1 cellular context compared by ENCODE assay signal in genomic region chr16:2428787-2429036, GRCh38.
TF ChIP-seq lines count a peak whose summit lies in the region.

No MANE protein-coding gene starts in this region.

TF ChIP-seq in H1, 55 proteins besides CTCF, POLR2A, EP300 and RAD21:
- TF ChIP-seq CHD1 (IDR thresholded peaks at IDR 0.05; ENCODE audit: low read depth, low read length) = no peak
- TF ChIP-seq PHF8 (conservative IDR thresholded peaks at IDR 0.05; ENCODE audit: low read depth, low read length) = peak; percentile 53; the same call in 1 of the 2 replicates
- peak; percentile 35 for TF ChIP-seq ASH2L (IDR thresholded peaks at IDR 0.05; ENCODE audit: low read length)
- TF ChIP-seq POLR2AphosphoS5 (IDR thresholded peaks at IDR 0.05; ENCODE audit: low read depth, low read length) = peak; percentile 82
- TF ChIP-seq SIN3A (conservative IDR thresholded peaks at IDR 0.05 in 1 of 2, IDR thresholded peaks at IDR 0.05 in 1 of 2; ENCODE audit: low read depth in 1 of 2, low read length in 2 of 2) = peak in 1 of 2 experiments; percentile 22; a peak in 1 of 4 replicates
- TF ChIP-seq MAX (IDR thresholded peaks at IDR 0.05) = no peak
- peak; percentile 77 for TF ChIP-seq KDM4A (IDR thresholded peaks at IDR 0.05; ENCODE audit: low read depth, low read length, severe bottlenecking)
- TF ChIP-seq EZH2 (IDR thresholded peaks at IDR 0.05; ENCODE audit: low read depth, low read length, severe bottlenecking) = peak; percentile 2
